In the genomic region with DNA sequence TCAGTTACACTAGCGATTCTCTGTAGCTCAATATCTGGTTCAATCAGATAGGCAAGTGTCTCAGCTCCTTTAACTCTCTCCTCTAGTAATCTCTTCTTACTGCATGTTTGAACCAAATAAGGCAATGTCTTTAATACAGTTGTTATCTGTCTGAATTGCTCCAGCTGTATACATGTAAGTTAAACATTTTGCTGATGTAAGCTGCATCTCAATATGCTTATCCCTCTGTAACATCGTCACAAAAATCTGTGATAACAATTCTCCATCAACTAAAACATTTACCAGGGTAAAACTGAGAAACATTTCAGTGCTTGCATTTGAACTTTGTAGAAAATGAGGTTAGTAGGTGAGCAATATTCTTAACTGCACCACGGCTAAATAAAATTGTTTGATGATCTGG, we compare ENCODE assay signal across 8 cellular contexts. TPM values are rescaled to one million over a fixed set of nuclear protein-coding genes. Genes with fewer than 3 reads are reported as not detected.
"Had no signal": no experiment of that assay in that cellular context is flagged by ENCODE, and none has a peak within 500 bp of the region (broad histone marks: within the 10 kb centered on the region; RNA-seq: fewer than 3 reads in every experiment).

No MANE protein-coding gene starts in this region.

- FAIRE-seq: HTR-8/SVneo, K562 had no signal

- DNase-seq: KBM-7, KG1 had no signal

- H3K9ac ChIP-seq: KMS-11 had no signal

- H3K4me2 ChIP-seq: KMS-11 had no signal

- H3K4me3 ChIP-seq: K562 had no signal

- H3K27ac ChIP-seq: HL-60, KMS-11 had no signal

- ATAC-seq: K562 had no signal

RNA-seq across cellular contexts. Expression of a gene that starts 29.6 kb away (rescaled TPM):
- total RNA-seq: HT-29, K562 had no signal
- polyA plus RNA-seq: IgD-negative memory B cell, K562 had no signal
